1 cellular context compared by ENCODE assay signal in the genomic region with DNA sequence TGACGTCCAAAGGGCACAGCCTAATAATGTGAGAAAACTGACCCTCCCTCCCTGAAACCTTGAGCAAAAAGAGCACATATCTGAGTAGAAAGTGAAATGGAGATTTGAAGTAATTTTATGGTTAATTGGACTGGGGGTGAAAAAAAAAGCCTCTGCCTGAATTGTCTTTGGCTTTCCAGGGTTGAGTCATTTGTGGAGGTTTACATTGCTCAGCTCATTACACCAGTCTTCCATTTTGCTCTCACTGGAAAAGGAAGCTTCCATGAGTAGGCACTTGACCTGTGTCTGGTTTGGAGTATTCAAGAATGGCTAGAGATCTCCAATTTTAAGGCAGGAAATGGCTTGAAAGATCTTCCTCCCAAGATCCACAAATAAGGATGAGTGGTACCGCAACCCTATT.
A peak's percentile ranks its signal among the peaks of the same experiment; 100 is the strongest.
TF ChIP-seq lines count a peak whose summit lies in the region.

No MANE protein-coding gene starts in this region.

TF ChIP-seq in GM12878, 131 proteins besides CTCF, POLR2A, EP300 and RAD21 (continued from another document and continues in another):
- TF ChIP-seq, protein P1, sequence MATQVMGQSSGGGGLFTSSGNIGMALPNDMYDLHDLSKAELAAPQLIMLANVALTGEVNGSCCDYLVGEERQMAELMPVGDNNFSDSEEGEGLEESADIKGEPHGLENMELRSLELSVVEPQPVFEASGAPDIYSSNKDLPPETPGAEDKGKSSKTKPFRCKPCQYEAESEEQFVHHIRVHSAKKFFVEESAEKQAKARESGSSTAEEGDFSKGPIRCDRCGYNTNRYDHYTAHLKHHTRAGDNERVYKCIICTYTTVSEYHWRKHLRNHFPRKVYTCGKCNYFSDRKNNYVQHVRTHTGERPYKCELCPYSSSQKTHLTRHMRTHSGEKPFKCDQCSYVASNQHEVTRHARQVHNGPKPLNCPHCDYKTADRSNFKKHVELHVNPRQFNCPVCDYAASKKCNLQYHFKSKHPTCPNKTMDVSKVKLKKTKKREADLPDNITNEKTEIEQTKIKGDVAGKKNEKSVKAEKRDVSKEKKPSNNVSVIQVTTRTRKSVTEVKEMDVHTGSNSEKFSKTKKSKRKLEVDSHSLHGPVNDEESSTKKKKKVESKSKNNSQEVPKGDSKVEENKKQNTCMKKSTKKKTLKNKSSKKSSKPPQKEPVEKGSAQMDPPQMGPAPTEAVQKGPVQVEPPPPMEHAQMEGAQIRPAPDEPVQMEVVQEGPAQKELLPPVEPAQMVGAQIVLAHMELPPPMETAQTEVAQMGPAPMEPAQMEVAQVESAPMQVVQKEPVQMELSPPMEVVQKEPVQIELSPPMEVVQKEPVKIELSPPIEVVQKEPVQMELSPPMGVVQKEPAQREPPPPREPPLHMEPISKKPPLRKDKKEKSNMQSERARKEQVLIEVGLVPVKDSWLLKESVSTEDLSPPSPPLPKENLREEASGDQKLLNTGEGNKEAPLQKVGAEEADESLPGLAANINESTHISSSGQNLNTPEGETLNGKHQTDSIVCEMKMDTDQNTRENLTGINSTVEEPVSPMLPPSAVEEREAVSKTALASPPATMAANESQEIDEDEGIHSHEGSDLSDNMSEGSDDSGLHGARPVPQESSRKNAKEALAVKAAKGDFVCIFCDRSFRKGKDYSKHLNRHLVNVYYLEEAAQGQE (IDR thresholded peaks at IDR 0.05; ENCODE audit: low read depth, low read length) = no peak
- no peak for TF ChIP-seq SP1 (IDR thresholded peaks at IDR 0.05; ENCODE audit: low read depth, low read length)
- TF ChIP-seq MYB (IDR thresholded peaks at IDR 0.05; ENCODE audit: borderline replicate concordance, low read depth, low read length) = no peak
- TF ChIP-seq, protein P2, sequence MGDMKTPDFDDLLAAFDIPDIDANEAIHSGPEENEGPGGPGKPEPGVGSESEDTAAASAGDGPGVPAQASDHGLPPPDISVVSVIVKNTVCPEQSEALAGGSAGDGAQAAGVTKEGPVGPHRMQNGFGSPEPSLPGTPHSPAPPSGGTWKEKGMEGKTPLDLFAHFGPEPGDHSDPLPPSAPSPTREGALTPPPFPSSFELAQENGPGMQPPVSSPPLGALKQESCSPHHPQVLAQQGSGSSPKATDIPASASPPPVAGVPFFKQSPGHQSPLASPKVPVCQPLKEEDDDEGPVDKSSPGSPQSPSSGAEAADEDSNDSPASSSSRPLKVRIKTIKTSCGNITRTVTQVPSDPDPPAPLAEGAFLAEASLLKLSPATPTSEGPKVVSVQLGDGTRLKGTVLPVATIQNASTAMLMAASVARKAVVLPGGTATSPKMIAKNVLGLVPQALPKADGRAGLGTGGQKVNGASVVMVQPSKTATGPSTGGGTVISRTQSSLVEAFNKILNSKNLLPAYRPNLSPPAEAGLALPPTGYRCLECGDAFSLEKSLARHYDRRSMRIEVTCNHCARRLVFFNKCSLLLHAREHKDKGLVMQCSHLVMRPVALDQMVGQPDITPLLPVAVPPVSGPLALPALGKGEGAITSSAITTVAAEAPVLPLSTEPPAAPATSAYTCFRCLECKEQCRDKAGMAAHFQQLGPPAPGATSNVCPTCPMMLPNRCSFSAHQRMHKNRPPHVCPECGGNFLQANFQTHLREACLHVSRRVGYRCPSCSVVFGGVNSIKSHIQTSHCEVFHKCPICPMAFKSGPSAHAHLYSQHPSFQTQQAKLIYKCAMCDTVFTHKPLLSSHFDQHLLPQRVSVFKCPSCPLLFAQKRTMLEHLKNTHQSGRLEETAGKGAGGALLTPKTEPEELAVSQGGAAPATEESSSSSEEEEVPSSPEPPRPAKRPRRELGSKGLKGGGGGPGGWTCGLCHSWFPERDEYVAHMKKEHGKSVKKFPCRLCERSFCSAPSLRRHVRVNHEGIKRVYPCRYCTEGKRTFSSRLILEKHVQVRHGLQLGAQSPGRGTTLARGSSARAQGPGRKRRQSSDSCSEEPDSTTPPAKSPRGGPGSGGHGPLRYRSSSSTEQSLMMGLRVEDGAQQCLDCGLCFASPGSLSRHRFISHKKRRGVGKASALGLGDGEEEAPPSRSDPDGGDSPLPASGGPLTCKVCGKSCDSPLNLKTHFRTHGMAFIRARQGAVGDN (IDR thresholded peaks at IDR 0.05) = no peak
- no peak for TF ChIP-seq SIX5 (IDR thresholded peaks at IDR 0.05; ENCODE audit: low read depth, low read length, severe bottlenecking)
- no peak for TF ChIP-seq BHLHE40 (IDR thresholded peaks at IDR 0.05; ENCODE audit: borderline replicate concordance in 1 of 2, low read depth in 2 of 2, low read length in 1 of 2)
- no peak for TF ChIP-seq NFYA (IDR thresholded peaks at IDR 0.05; ENCODE audit: borderline replicate concordance, low read depth, low read length)
- no peak for TF ChIP-seq JUNB (IDR thresholded peaks at IDR 0.05)
- TF ChIP-seq, protein P3, sequence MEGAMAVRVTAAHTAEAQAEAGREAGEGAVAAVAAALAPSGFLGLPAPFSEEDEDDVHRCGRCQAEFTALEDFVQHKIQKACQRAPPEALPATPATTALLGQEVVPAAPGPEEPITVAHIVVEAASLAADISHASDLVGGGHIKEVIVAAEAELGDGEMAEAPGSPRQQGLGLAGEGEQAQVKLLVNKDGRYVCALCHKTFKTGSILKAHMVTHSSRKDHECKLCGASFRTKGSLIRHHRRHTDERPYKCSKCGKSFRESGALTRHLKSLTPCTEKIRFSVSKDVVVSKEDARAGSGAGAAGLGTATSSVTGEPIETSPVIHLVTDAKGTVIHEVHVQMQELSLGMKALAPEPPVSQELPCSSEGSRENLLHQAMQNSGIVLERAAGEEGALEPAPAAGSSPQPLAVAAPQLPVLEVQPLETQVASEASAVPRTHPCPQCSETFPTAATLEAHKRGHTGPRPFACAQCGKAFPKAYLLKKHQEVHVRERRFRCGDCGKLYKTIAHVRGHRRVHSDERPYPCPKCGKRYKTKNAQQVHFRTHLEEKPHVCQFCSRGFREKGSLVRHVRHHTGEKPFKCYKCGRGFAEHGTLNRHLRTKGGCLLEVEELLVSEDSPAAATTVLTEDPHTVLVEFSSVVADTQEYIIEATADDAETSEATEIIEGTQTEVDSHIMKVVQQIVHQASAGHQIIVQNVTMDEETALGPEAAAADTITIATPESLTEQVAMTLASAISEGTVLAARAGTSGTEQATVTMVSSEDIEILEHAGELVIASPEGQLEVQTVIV (IDR thresholded peaks at IDR 0.05; ENCODE audit: borderline replicate concordance, partially characterized antibody) = no peak
- TF ChIP-seq, protein P4, sequence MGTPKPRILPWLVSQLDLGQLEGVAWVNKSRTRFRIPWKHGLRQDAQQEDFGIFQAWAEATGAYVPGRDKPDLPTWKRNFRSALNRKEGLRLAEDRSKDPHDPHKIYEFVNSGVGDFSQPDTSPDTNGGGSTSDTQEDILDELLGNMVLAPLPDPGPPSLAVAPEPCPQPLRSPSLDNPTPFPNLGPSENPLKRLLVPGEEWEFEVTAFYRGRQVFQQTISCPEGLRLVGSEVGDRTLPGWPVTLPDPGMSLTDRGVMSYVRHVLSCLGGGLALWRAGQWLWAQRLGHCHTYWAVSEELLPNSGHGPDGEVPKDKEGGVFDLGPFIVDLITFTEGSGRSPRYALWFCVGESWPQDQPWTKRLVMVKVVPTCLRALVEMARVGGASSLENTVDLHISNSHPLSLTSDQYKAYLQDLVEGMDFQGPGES (IDR thresholded peaks at IDR 0.05) = no peak
- no peak for TF ChIP-seq LARP7 (IDR thresholded peaks at IDR 0.05)
- no peak for TF ChIP-seq GATAD2B (conservative IDR thresholded peaks at IDR 0.05; ENCODE audit: low read depth)
- 0 out of 2 replicates have a peak, but pooled peaks have one; percentile 18 for TF ChIP-seq RUNX3 (IDR thresholded peaks at IDR 0.05; ENCODE audit: low read length)
- TF ChIP-seq, protein P5, sequence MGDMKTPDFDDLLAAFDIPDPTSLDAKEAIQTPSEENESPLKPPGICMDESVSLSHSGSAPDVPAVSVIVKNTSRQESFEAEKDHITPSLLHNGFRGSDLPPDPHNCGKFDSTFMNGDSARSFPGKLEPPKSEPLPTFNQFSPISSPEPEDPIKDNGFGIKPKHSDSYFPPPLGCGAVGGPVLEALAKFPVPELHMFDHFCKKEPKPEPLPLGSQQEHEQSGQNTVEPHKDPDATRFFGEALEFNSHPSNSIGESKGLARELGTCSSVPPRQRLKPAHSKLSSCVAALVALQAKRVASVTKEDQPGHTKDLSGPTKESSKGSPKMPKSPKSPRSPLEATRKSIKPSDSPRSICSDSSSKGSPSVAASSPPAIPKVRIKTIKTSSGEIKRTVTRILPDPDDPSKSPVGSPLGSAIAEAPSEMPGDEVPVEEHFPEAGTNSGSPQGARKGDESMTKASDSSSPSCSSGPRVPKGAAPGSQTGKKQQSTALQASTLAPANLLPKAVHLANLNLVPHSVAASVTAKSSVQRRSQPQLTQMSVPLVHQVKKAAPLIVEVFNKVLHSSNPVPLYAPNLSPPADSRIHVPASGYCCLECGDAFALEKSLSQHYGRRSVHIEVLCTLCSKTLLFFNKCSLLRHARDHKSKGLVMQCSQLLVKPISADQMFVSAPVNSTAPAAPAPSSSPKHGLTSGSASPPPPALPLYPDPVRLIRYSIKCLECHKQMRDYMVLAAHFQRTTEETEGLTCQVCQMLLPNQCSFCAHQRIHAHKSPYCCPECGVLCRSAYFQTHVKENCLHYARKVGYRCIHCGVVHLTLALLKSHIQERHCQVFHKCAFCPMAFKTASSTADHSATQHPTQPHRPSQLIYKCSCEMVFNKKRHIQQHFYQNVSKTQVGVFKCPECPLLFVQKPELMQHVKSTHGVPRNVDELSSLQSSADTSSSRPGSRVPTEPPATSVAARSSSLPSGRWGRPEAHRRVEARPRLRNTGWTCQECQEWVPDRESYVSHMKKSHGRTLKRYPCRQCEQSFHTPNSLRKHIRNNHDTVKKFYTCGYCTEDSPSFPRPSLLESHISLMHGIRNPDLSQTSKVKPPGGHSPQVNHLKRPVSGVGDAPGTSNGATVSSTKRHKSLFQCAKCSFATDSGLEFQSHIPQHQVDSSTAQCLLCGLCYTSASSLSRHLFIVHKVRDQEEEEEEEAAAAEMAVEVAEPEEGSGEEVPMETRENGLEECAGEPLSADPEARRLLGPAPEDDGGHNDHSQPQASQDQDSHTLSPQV (IDR thresholded peaks at IDR 0.05) = no peak
- no peak for TF ChIP-seq CREB1 (IDR thresholded peaks at IDR 0.05; ENCODE audit: low read depth)
- no peak for TF ChIP-seq ZNF217 (IDR thresholded peaks at IDR 0.05)
- TF ChIP-seq IRF4 (IDR thresholded peaks at IDR 0.05; ENCODE audit: low read depth, low read length) = no peak
- peak; percentile 51; the same call in 1 of the 2 replicates for TF ChIP-seq NFIC (IDR thresholded peaks at IDR 0.05; ENCODE audit: low read depth, low read length)
- TF ChIP-seq, protein P6, sequence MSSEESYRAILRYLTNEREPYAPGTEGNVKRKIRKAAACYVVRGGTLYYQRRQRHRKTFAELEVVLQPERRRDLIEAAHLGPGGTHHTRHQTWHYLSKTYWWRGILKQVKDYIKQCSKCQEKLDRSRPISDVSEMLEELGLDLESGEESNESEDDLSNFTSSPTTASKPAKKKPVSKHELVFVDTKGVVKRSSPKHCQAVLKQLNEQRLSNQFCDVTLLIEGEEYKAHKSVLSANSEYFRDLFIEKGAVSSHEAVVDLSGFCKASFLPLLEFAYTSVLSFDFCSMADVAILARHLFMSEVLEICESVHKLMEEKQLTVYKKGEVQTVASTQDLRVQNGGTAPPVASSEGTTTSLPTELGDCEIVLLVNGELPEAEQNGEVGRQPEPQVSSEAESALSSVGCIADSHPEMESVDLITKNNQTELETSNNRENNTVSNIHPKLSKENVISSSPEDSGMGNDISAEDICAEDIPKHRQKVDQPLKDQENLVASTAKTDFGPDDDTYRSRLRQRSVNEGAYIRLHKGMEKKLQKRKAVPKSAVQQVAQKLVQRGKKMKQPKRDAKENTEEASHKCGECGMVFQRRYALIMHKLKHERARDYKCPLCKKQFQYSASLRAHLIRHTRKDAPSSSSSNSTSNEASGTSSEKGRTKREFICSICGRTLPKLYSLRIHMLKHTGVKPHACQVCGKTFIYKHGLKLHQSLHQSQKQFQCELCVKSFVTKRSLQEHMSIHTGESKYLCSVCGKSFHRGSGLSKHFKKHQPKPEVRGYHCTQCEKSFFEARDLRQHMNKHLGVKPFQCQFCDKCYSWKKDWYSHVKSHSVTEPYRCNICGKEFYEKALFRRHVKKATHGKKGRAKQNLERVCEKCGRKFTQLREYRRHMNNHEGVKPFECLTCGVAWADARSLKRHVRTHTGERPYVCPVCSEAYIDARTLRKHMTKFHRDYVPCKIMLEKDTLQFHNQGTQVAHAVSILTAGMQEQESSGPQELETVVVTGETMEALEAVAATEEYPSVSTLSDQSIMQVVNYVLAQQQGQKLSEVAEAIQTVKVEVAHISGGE (CRISPR knock-in tag; IDR thresholded peaks at IDR 0.05) = no peak
- TF ChIP-seq, protein P7, sequence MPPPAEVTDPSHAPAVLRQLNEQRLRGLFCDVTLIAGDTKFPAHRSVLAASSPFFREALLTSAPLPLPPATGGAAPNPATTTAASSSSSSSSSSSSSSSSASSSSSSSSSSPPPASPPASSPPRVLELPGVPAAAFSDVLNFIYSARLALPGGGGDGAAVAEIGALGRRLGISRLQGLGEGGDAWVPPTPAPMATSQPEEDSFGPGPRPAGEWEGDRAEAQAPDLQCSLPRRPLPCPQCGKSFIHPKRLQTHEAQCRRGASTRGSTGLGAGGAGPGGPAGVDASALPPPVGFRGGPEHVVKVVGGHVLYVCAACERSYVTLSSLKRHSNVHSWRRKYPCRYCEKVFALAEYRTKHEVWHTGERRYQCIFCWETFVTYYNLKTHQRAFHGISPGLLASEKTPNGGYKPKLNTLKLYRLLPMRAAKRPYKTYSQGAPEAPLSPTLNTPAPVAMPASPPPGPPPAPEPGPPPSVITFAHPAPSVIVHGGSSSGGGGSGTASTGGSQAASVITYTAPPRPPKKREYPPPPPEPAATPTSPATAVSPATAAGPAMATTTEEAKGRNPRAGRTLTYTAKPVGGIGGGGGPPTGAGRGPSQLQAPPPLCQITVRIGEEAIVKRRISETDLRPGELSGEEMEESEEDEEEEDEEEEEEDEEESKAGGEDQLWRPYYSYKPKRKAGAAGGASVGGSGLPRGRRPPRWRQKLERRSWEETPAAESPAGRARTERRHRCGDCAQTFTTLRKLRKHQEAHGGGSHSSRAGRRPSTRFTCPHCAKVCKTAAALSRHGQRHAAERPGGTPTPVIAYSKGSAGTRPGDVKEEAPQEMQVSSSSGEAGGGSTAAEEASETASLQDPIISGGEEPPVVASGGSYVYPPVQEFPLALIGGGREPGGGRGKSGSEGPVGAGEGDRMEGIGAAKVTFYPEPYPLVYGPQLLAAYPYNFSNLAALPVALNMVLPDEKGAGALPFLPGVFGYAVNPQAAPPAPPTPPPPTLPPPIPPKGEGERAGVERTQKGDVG (CRISPR knock-in tag; IDR thresholded peaks at IDR 0.05) = no peak
- TF ChIP-seq PAX5 (IDR thresholded peaks at IDR 0.05; ENCODE audit: borderline replicate concordance, low read depth, low read length) = no peak
- no peak for TF ChIP-seq NFXL1 (IDR thresholded peaks at IDR 0.05; ENCODE audit: borderline replicate concordance)
- TF ChIP-seq CEBPB (IDR thresholded peaks at IDR 0.05; ENCODE audit: borderline replicate concordance in 1 of 2, low read depth in 2 of 2, low read length in 2 of 2) = no peak
- no peak for TF ChIP-seq SRF (IDR thresholded peaks at IDR 0.05; ENCODE audit: low read depth in 2 of 2, low read length in 2 of 2)
- TF ChIP-seq, protein P8, sequence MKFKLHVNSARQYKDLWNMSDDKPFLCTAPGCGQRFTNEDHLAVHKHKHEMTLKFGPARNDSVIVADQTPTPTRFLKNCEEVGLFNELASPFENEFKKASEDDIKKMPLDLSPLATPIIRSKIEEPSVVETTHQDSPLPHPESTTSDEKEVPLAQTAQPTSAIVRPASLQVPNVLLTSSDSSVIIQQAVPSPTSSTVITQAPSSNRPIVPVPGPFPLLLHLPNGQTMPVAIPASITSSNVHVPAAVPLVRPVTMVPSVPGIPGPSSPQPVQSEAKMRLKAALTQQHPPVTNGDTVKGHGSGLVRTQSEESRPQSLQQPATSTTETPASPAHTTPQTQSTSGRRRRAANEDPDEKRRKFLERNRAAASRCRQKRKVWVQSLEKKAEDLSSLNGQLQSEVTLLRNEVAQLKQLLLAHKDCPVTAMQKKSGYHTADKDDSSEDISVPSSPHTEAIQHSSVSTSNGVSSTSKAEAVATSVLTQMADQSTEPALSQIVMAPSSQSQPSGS (IDR thresholded peaks at IDR 0.05; ENCODE audit: low read length) = peak; percentile 36; the same call in 1 of the 2 replicates
- no peak for TF ChIP-seq POU2F2 (IDR thresholded peaks at IDR 0.05; ENCODE audit: borderline replicate concordance, low read depth, low read length)
- peak in 1 of 2 experiments; percentile 38; a peak in 3 of 4 replicates for TF ChIP-seq IKZF2 (IDR thresholded peaks at IDR 0.05)
- TF ChIP-seq CBFB (IDR thresholded peaks at IDR 0.05; ENCODE audit: low read depth) = no peak
